ENCODE assay signal across 1 cellular context in genomic region chr11:66617148-66617814, GRCh38.
TF ChIP-seq lines count a peak whose summit lies in the region.

No MANE protein-coding gene starts in this region.

TF ChIP-seq in H1, 55 proteins besides CTCF, POLR2A, EP300 and RAD21:
- TF ChIP-seq JUND (IDR thresholded peaks at IDR 0.05; ENCODE audit: low read length) (no peak), NANOG (IDR thresholded peaks at IDR 0.05; ENCODE audit: insufficient read depth, low read depth, low read length, poor library complexity, severe bottlenecking) (no peak), RXRA (IDR thresholded peaks at IDR 0.05; ENCODE audit: insufficient read depth, low read depth, low read length) (no peak), E2F6 (IDR thresholded peaks at IDR 0.05) (no peak), HDAC2 (IDR thresholded peaks at IDR 0.05; ENCODE audit: borderline replicate concordance in 1 of 2, low read depth in 2 of 2, low read length in 2 of 2) (0 out of 4 replicates have a peak, but pooled peaks of 1 of the 2 experiments have one; percentile 6), CREB1 (IDR thresholded peaks at IDR 0.05) (no peak), YY1 (IDR thresholded peaks at IDR 0.05; ENCODE audit: low read depth, low read length) (no peak), SIX5 (IDR thresholded peaks at IDR 0.05; ENCODE audit: low read depth, low read length) (no peak)
TF ChIP-seq in H1: peak in this region for 1.
